In genomic region chr15:62444104-62445027, GRCh38 we compare ENCODE assay signal across 12 cellular contexts. TPM values are rescaled to one million over a fixed set of nuclear protein-coding genes. Genes with fewer than 3 reads are reported as not detected.
DNase-seq lines count a peak whose midpoint lies in the region; ATAC-seq lines count a peak whose summit lies in the region.
"Had no signal": no experiment of that assay in that cellular context is flagged by ENCODE, and none has a peak within 500 bp of the region (broad histone marks: within the 10 kb centered on the region; RNA-seq: fewer than 3 reads in every experiment).

No MANE protein-coding gene starts in this region.

- H3K4me3 ChIP-seq in adipocyte (ENCODE audit: low read length) (peak overlapping the region; percentile 17), subcutaneous abdominal adipose tissue (ENCODE audit: low read depth in 1 of 5, low read length in 5 of 5) (no peak overlapping the region)
- H3K4me3 ChIP-seq: GM23338 had no signal

- peak overlapping the region; percentile 45 for H3K9ac ChIP-seq in adipocyte (ENCODE audit: low read length)
- no peak overlapping the region for H3K9ac ChIP-seq in subcutaneous abdominal adipose tissue (ENCODE audit: low read length in 5 of 5)

- H3K4me1 ChIP-seq in adipocyte (ENCODE audit: control insufficient read depth, insufficient read depth, low read length), result peaks cover 61% of the 10 kb centered on the region
- peaks cover 2 to 42% (median 38%) of the 10 kb centered on the region in 5 donors for H3K4me1 ChIP-seq in subcutaneous abdominal adipose tissue (ENCODE audit: control insufficient read depth in 5 of 5, insufficient read depth in 5 of 5, low read length in 5 of 5)

- H3K27ac ChIP-seq in subcutaneous abdominal adipose tissue (ENCODE audit: low read depth, low read length), result peak overlapping the region; percentile 79

- H3K9me3 ChIP-seq in adipocyte (ENCODE audit: control insufficient read depth, low read length) (no peaks in the 10 kb centered on the region), subcutaneous abdominal adipose tissue (ENCODE audit: control insufficient read depth in 5 of 5, low read length in 5 of 5) (no peaks in the 10 kb centered on the region)

- DNase-seq in NCI-H2171 treated with DMSO at 0.1 percent for 48 hours (lab: John Stamatoyannopoulos, UW), result peak; percentile 23
- DNase-seq in NCI-H2171 (lab: John Stamatoyannopoulos, UW), result no peak
- DNase-seq in adipocyte (ENCODE audit: low read depth), result peak; percentile 86
- DNase-seq in Right ventricle myocardium superior, result no peak
- DNase-seq in SIG-M5 (lab: John Stamatoyannopoulos, UW), result no peak
- DNase-seq in retina, result no peak
- no peak for DNase-seq in NCI-H526 (lab: John Stamatoyannopoulos, UW)
- DNase-seq: 8988T; activated CD4-positive, alpha-beta T cell treated with anti-CD3 and anti-CD28 coated beads, Interleukin-2, amount 10 ng/mL, durations not matched to agents 7 days and 5 days; immature natural killer cell had no signal

- H3K36me3 ChIP-seq in adipocyte (ENCODE audit: control insufficient read depth, insufficient read depth, low read length, severe bottlenecking), result peaks cover 3% of the 10 kb centered on the region
- no peaks in the 10 kb centered on the region for H3K36me3 ChIP-seq in subcutaneous abdominal adipose tissue (ENCODE audit: control insufficient read depth in 5 of 5, insufficient read depth in 5 of 5, low read length in 5 of 5)

- peak; percentile 28 for ATAC-seq in Right ventricle myocardium superior (ENCODE audit: poor library complexity)
- ATAC-seq: GM23338 had no signal

- H3K27me3 ChIP-seq in adipocyte (replicated peaks; ENCODE audit: control insufficient read depth, insufficient read depth, low read length) (no peaks in the 10 kb centered on the region), subcutaneous abdominal adipose tissue (ENCODE audit: control insufficient read depth in 5 of 5, insufficient read depth in 4 of 5, low read length in 5 of 5) (no peaks in the 10 kb centered on the region)

- intact Hi-C loops in Right ventricle myocardium superior (cut with DNase I), result no loop called here

RNA-seq across cellular contexts. Expression of gene TLN2, which starts 54.0 kb away (rescaled TPM):
- total RNA-seq in Right ventricle myocardium superior, result 40.2 TPM

Comparison
In these comparisons a context has a peak if more than half of its experiments do, and no peak if none do; other contexts are left out.
1. DNase-seq: peak in NCI-H2171 treated with DMSO at 0.1 percent for 48 hours (single experiment) and adipocyte (single experiment); none in NCI-H2171 (single experiment), Right ventricle myocardium superior (single experiment), SIG-M5 (single experiment), retina (single experiment) and NCI-H526 (0 of 2).